ENCODE assay signal across 12 cellular contexts in the genomic region with DNA sequence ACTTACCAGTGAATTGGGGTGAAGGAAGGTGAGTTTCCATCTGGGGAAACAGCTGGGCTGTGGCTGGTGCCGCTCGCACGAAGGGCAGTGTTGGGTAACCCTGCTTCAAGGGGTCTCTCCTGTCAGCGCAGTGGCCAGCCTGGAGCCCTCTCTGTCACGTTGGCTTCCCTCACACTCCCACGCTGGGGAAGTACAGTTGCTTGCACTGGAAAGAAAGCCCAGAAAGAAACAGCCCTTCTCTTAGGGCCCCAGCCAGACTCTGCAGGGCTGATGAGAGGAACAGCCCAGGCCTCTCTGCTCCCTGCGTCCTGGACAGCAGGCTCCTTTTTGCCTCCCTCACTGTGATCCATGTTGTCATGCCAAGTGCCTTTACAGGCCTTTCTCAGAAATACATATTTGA. TPM values are rescaled to one million over a fixed set of nuclear protein-coding genes. Genes with fewer than 3 reads are reported as not detected.
DNase-seq lines count a peak whose midpoint lies in the region; ATAC-seq and TF ChIP-seq lines count a peak whose summit lies in the region.
"Had no signal": no experiment of that assay in that cellular context is flagged by ENCODE, and none has a peak within 500 bp of the region (broad histone marks: within the 10 kb centered on the region; RNA-seq: fewer than 3 reads in every experiment).

No MANE protein-coding gene starts in this region.

- H3K9ac ChIP-seq in GM23248 = peak overlapping the region; percentile 10; the same call in 1 of the 2 replicates
- no peak overlapping the region for H3K9ac ChIP-seq in trophoblast cell (ENCODE audit: low read length)

- peaks cover 18% of the 10 kb centered on the region for H3K36me3 Mint-ChIP-seq in activated T-cell treated with anti-CD3 and anti-CD28 coated beads, Interleukin-2, amount 50 U/mL, for 4 hours (ENCODE audit: insufficient read depth)
- H3K36me3 Mint-ChIP-seq: WTC11 had no signal

- no peaks in the 10 kb centered on the region for H3K27me3 Mint-ChIP-seq in activated T-cell treated with anti-CD3 and anti-CD28 coated beads, Interleukin-2, amount 50 U/mL, for 4 hours (ENCODE audit: low read depth)
- H3K27me3 Mint-ChIP-seq: CD4-positive, CD25-positive, alpha-beta regulatory T cell; naive thymus-derived CD4-positive, alpha-beta T cell had no signal

- H3K14ac ChIP-seq in trophoblast cell (ENCODE audit: low read length) = peak overlapping the region; percentile 55

- peak overlapping the region; percentile 60 for H4K91ac ChIP-seq in trophoblast cell (ENCODE audit: low read depth, low read length)

- peaks cover 5% of the 10 kb centered on the region for H3K4me1 Mint-ChIP-seq in activated T-cell treated with anti-CD3 and anti-CD28 coated beads, Interleukin-2, amount 50 U/mL, for 4 hours (ENCODE audit: low read depth)
- H3K4me1 Mint-ChIP-seq: WTC11 had no signal

- no peak overlapping the region for H4K8ac ChIP-seq in trophoblast cell (ENCODE audit: low read depth, low read length)

- H4K20me1 ChIP-seq in GM23248 (ENCODE audit: insufficient read depth) = no peaks in the 10 kb centered on the region

- peak overlapping the region; percentile 26 for H2BK5ac ChIP-seq in trophoblast cell (ENCODE audit: low read depth, low read length, poor library complexity)

- 76 to 79% methylated on average over 7 of the region's 7 CpGs for WGBS in GM23248 (ENCODE audit: low coverage in 1 of 2, low lambda C conversion rate in 2 of 2, missing lambda C conversion rate in 2 of 2), 2 experiments
- WGBS in gastroesophageal sphincter (ENCODE audit: low coverage in 1 of 2), 2 donors = 67 to 100% methylated on average over 1 to 3 of the region's 7 CpGs
- WGBS in trophoblast cell (ENCODE audit: extremely low coverage, insufficient coverage, insufficient read length) = no CpG with 5 or more reads among the region's 7 CpGs

- H4K12ac ChIP-seq in trophoblast cell (ENCODE audit: low read depth, low read length) = no peak overlapping the region

- H3K4me2 ChIP-seq in GM23248 (ENCODE audit: unreplicated experiment) (peak overlapping the region; percentile 57), trophoblast cell (ENCODE audit: low read length) (peak overlapping the region; percentile 14)

- H2BK120ac ChIP-seq in trophoblast cell (ENCODE audit: insufficient read depth, low read length, poor library complexity) = peak overlapping the region; percentile 61

- peak overlapping the region; percentile 66 for H2BK12ac ChIP-seq in trophoblast cell (ENCODE audit: low read length)

- H3K79me2 ChIP-seq in GM23248 (ENCODE audit: insufficient read depth) (no peaks in the 10 kb centered on the region), trophoblast cell (ENCODE audit: control insufficient read depth, insufficient read depth, low read length, poor library complexity) (no peaks in the 10 kb centered on the region)

- H3K36me3 ChIP-seq in GM23248 (ENCODE audit: low read depth) = no peaks in the 10 kb centered on the region
- no peaks in the 10 kb centered on the region for H3K36me3 ChIP-seq in RWPE2 (ENCODE audit: low read depth)
- H3K36me3 ChIP-seq in gastroesophageal sphincter = peaks cover 0 to 67% of the 10 kb centered on the region in 2 donors
- peaks cover 30 to 35% of the 10 kb centered on the region in 2 experiments for H3K36me3 ChIP-seq in trophoblast cell (ENCODE audit: control insufficient read depth in 1 of 2, insufficient read depth in 2 of 2, low read length in 2 of 2)
- H3K36me3 ChIP-seq in mucosa of descending colon (ENCODE audit: low read depth) = no peaks in the 10 kb centered on the region

- H3K27ac ChIP-seq in GM23248 (peak overlapping the region; percentile 87), RWPE2 (ENCODE audit: poor library complexity, severe bottlenecking) (peak overlapping the region; percentile 93), gastroesophageal sphincter (peak overlapping the region in 3 of 4 donors; percentile 64 to 66 (median 66)), trophoblast cell (ENCODE audit: low read depth, low read length) (peak overlapping the region; percentile 50)

- H3K18ac ChIP-seq in trophoblast cell (ENCODE audit: low read length) = peak overlapping the region; percentile 22

- no peak overlapping the region for H3K23ac ChIP-seq in trophoblast cell (ENCODE audit: low read length)

- H3K4me3 ChIP-seq in GM23248 (0 out of 2 replicates have a peak overlapping the region, but pooled peaks have one; percentile 16), RWPE2 (ENCODE audit: severe bottlenecking) (no peak overlapping the region), gastroesophageal sphincter (no peak overlapping the region), trophoblast cell (ENCODE audit: low read depth, low read length) (no peak overlapping the region), mucosa of descending colon (no peak overlapping the region)

- H3K4me3 Mint-ChIP-seq in activated T-cell treated with anti-CD3 and anti-CD28 coated beads, Interleukin-2, amount 50 U/mL, for 4 hours = no peak overlapping the region
- H3K4me3 Mint-ChIP-seq: naive thymus-derived CD4-positive, alpha-beta T cell; WTC11 had no signal

- TF ChIP-seq CTCF in RWPE2 (IDR thresholded peaks at IDR 0.05; ENCODE audit: poor library complexity, severe bottlenecking) = no peak
- TF ChIP-seq CTCF in gastroesophageal sphincter (IDR thresholded peaks at IDR 0.05) = no peak
- no peak for TF ChIP-seq CTCF in mucosa of descending colon (IDR thresholded peaks at IDR 0.05)

- intact Hi-C loops in mucosa of descending colon (cut with DNase I, micrococcal nuclease) = no loop called here

- ATAC-seq in RWPE2 (ENCODE audit: low read depth) = peak; percentile 24
- peak; percentile 18 for ATAC-seq in gastroesophageal sphincter
- no peak for ATAC-seq in GM21529 (IDR thresholded peaks at IDR 0.05; ENCODE audit: unreplicated experiment)
- ATAC-seq in mucosa of descending colon = no peak
- ATAC-seq in activated T-cell treated with anti-CD3 and anti-CD28 coated beads, Interleukin-2, amount 50 U/mL, for 4 hours = no peak
- ATAC-seq: naive thymus-derived CD4-positive, alpha-beta T cell; WTC11 had no signal

- H3F3A ChIP-seq in GM23248 (ENCODE audit: insufficient read depth) = peaks cover 46% of the 10 kb centered on the region

- H3K9me2 ChIP-seq in GM23248 (ENCODE audit: insufficient read depth) = no peaks in the 10 kb centered on the region

- H3K4ac ChIP-seq in trophoblast cell (ENCODE audit: low read depth, low read length) = no peak overlapping the region

- no peak for TF ChIP-seq POLR2A in gastroesophageal sphincter (IDR thresholded peaks at IDR 0.05)

- TF ChIP-seq EP300 in gastroesophageal sphincter (IDR thresholded peaks at IDR 0.05) = no peak

- H3K4me1 ChIP-seq in GM23248 (ENCODE audit: insufficient read depth) = peaks cover 48% of the 10 kb centered on the region
- H3K4me1 ChIP-seq in RWPE2 (ENCODE audit: insufficient read depth, poor library complexity, severe bottlenecking) = peaks cover 36% of the 10 kb centered on the region
- H3K4me1 ChIP-seq in gastroesophageal sphincter = peaks cover 0 to 52% (median 23%) of the 10 kb centered on the region in 3 donors
- H3K4me1 ChIP-seq in trophoblast cell (ENCODE audit: control insufficient read depth in 1 of 2, insufficient read depth in 2 of 2, low read length in 2 of 2) = peaks cover 20 to 29% of the 10 kb centered on the region in 2 experiments
- no peaks in the 10 kb centered on the region for H3K4me1 ChIP-seq in mucosa of descending colon (ENCODE audit: low read depth)

- peaks cover 9% of the 10 kb centered on the region for H3K79me1 ChIP-seq in trophoblast cell (ENCODE audit: low read length)

- DNase-seq in GM23248 = peak; percentile 49
- no peak for DNase-seq in RWPE2 (ENCODE audit: low spot score)
- DNase-seq in trophoblast cell = no peak
- no peak for DNase-seq in mucosa of descending colon
- DNase-seq in activated naive CD4-positive, alpha-beta T cell treated with anti-CD3 and anti-CD28 coated beads, Interleukin-2, amount 50 U/mL, for 16 hours = no peak
- no peak for DNase-seq in activated T-cell treated with anti-CD3 and anti-CD28 coated beads, Interleukin-2, amount 50 U/mL, for 4 hours
- DNase-seq: activated CD8-positive, alpha-beta memory T cell treated with anti-CD3 and anti-CD28 coated beads, Interleukin-2, amount 50 U/mL, for 48 hours; CD4-positive, CD25-positive, alpha-beta regulatory T cell; naive thymus-derived CD4-positive, alpha-beta T cell had no signal

- in situ Hi-C loops in GM23248 (cut with MboI) = no loop called here

- H2AFZ ChIP-seq in GM23248 (no peak overlapping the region), trophoblast cell (ENCODE audit: insufficient read depth, low read length, poor library complexity) (no peak overlapping the region)

- H3K9me3 ChIP-seq in GM23248 (ENCODE audit: low read depth) = no peaks in the 10 kb centered on the region
- no peaks in the 10 kb centered on the region for H3K9me3 ChIP-seq in RWPE2 (ENCODE audit: severe bottlenecking)
- H3K9me3 ChIP-seq in gastroesophageal sphincter = no peaks in the 10 kb centered on the region
- H3K9me3 ChIP-seq in trophoblast cell (ENCODE audit: insufficient read depth, low read depth, low read length) = no peaks in the 10 kb centered on the region
- H3K9me3 ChIP-seq in mucosa of descending colon = no peaks in the 10 kb centered on the region

- H2AK5ac ChIP-seq in trophoblast cell (ENCODE audit: low read length) = no peak overlapping the region

- no peaks in the 10 kb centered on the region for H3K9me3 Mint-ChIP-seq in activated T-cell treated with anti-CD3 and anti-CD28 coated beads, Interleukin-2, amount 50 U/mL, for 4 hours
- H3K9me3 Mint-ChIP-seq: CD4-positive, CD25-positive, alpha-beta regulatory T cell; naive thymus-derived CD4-positive, alpha-beta T cell; WTC11 had no signal

- H3K27me3 ChIP-seq in GM23248 (replicated peaks; ENCODE audit: insufficient read depth) (no peaks in the 10 kb centered on the region), RWPE2 (ENCODE audit: insufficient read depth, poor library complexity, severe bottlenecking) (no peaks in the 10 kb centered on the region), gastroesophageal sphincter (no peaks in the 10 kb centered on the region), trophoblast cell (ENCODE audit: insufficient read depth, low read length) (no peaks in the 10 kb centered on the region)

RNA-seq across cellular contexts. Expression of gene TRIM8, which starts 40.3 kb away (rescaled TPM):
- 108 and 114 TPM in 2 replicates for total RNA-seq in GM23248 (2014; rRNA removed; shearing (Covaris generic))
- polyA plus RNA-seq in GM23248 (2016; fragmentation: Nextera tagmentation; extraction: Ambion mirVana) = 35.6 and 37.5 TPM in 2 replicates
- 100 to 1,000 TPM in 3 of 4 donors, 10 to 100 TPM in 1; 96.7 to 171 (median 131) TPM for total RNA-seq in gastroesophageal sphincter
- polyA plus RNA-seq in trophoblast cell (2013) = 36.7 and 37.2 TPM in 2 replicates
- 10 to 100 TPM; 65.5 to 89.9 (median 71.3) TPM for total RNA-seq in mucosa of descending colon
- total RNA-seq in activated T-cell treated with anti-CD3 and anti-CD28 coated beads, Interleukin-2, amount 50 U/mL, for 4 hours = 10 to 100 TPM; 53.9 to 67.6 (median 59.9) TPM

Comparison
In these comparisons a context has a peak if more than half of its experiments do, and no peak if none do; other contexts are left out.
1. ATAC-seq: peak in RWPE2 (single experiment) and gastroesophageal sphincter (single experiment); none in GM21529 (single experiment), mucosa of descending colon (single experiment) and activated T-cell treated with anti-CD3 and anti-CD28 coated beads, Interleukin-2, amount 50 U/mL, for 4 hours (0 of 2).
2. Peak in every context shown above with its lines, with median percentiles within 50 percentile points of each other: H3K27ac ChIP-seq.